ENCODE assay signal across 14 cellular contexts in the genomic region with DNA sequence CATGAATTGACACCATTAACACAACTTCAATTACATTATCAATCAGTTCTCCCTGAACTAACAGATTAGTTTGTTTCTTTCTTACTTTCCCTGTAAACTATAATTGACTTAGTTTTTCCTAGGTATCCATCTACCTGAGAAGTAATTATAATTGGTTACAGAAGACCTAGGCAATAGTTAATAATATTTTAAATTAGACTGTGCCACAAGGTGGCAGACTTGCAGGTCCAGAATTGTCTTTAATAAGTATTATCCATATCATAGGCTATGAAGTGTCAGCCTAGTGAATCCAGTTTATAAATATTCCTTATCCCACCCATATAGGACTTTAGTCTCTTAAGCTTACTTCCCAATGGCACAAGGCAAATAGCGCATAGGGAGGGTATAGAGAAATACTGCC. TPM values are rescaled to one million over a fixed set of nuclear protein-coding genes. Genes with fewer than 3 reads are reported as not detected.
DNase-seq lines count a peak whose midpoint lies in the region; ATAC-seq, FAIRE-seq and TF ChIP-seq lines count a peak whose summit lies in the region.
"Had no signal": no experiment of that assay in that cellular context is flagged by ENCODE, and none has a peak within 500 bp of the region (broad histone marks: within the 10 kb centered on the region; RNA-seq: fewer than 3 reads in every experiment).

No MANE protein-coding gene starts in this region.

- WGBS in A549 (ENCODE audit: missing lambda C conversion rate) = 83% methylated on average over 1 of the region's 1 CpG
- WGBS in SK-N-SH (ENCODE audit: low lambda C conversion rate) = 30% methylated on average over 1 of the region's 1 CpG
- WGBS in prostate gland = 95% methylated on average over 1 of the region's 1 CpG

- no peak overlapping the region for H3K4me3 ChIP-seq in A549
- no peak overlapping the region for H3K4me3 ChIP-seq in SK-N-SH (ENCODE audit: low read depth in 2 of 2, low read length in 1 of 2)
- H3K4me3 ChIP-seq in prostate gland = no peak overlapping the region
- no peak overlapping the region for H3K4me3 ChIP-seq in HAP-1
- H3K4me3 ChIP-seq: stomach had no signal

- no peak overlapping the region for H2AFZ ChIP-seq in SK-N-SH (ENCODE audit: low read depth)

- peak; percentile 91 for FAIRE-seq in A549 (lab: Jason Lieb, UNC)
- FAIRE-seq: TTC549 had no signal

- peak in 1 of 2 experiments; percentile 59; a peak in 1 of 6 replicates for ATAC-seq in A549

- TF ChIP-seq CTCF in A549 (IDR thresholded peaks at IDR 0.05) (peak; percentile 48), SK-N-SH (IDR thresholded peaks at IDR 0.05) (peak; percentile 63), prostate gland (IDR thresholded peaks at IDR 0.05) (peak in 2 of 4 experiments; percentile 22 to 26)

- H3K36me3 ChIP-seq in SK-N-SH (replicated peaks in 1 of 2; ENCODE audit: control insufficient read depth in 1 of 2, insufficient read depth in 2 of 2, low read length in 1 of 2) = no peaks in the 10 kb centered on the region
- H3K36me3 ChIP-seq in prostate gland = no peaks in the 10 kb centered on the region
- no peaks in the 10 kb centered on the region for H3K36me3 ChIP-seq in HAP-1 (replicated peaks)
- H3K36me3 ChIP-seq: stomach had no signal

- no peaks in the 10 kb centered on the region for H4K20me1 ChIP-seq in SK-N-SH (ENCODE audit: insufficient read depth)

- no peaks in the 10 kb centered on the region for H3K9me3 ChIP-seq in A549
- no peaks in the 10 kb centered on the region for H3K9me3 ChIP-seq in SK-N-SH
- no peaks in the 10 kb centered on the region for H3K9me3 ChIP-seq in prostate gland
- no peaks in the 10 kb centered on the region for H3K9me3 ChIP-seq in HAP-1
- H3K9me3 ChIP-seq: stomach had no signal

- DNase-seq in A549 (ENCODE audit: low read depth in 1 of 2, low spot score in 1 of 2) = no peak
- peak; percentile 0 for DNase-seq in G401 (ENCODE audit: low spot score)
- DNase-seq in SK-N-SH = no peak
- DNase-seq in glomerular visceral epithelial cell (ENCODE audit: extremely low spot score) = peak; percentile 4
- no peak for DNase-seq in prostate gland (ENCODE audit: low spot score)
- no peak for DNase-seq in stimulated activated CD8-positive, alpha-beta memory T cell treated with anti-CD3 and anti-CD28 coated beads, Interleukin-4, amount 100 ng/mL, for 48 hours
- no peak for DNase-seq in HAP-1 (ENCODE audit: low spot score in 2 of 2)
- no peak for DNase-seq in NCI-H446 treated with DMSO at 0.1 percent for 48 hours (lab: John Stamatoyannopoulos, UW)
- DNase-seq: activated T-cell treated with anti-CD3 and anti-CD28 coated beads for 4 hours; NK-92 treated with Interleukin-12 subunit alpha and Interleukin-12 subunit beta, amount 100 ng/mL, for 24 hours; stimulated activated CD4-positive, alpha-beta T cell treated with anti-CD3 and anti-CD28 coated beads, Interleukin-1b, Interleukin-23, amount 100 ng/mL, for 48 hours; stomach had no signal

- TF ChIP-seq POLR2A in A549 (IDR thresholded peaks at IDR 0.05; ENCODE audit: low read length) = no peak
- TF ChIP-seq POLR2A in prostate gland (IDR thresholded peaks at IDR 0.05) = no peak

- H3K4me1 ChIP-seq in A549 (no peaks in the 10 kb centered on the region), SK-N-SH (ENCODE audit: control insufficient read depth in 1 of 2, insufficient read depth in 2 of 2, low read depth in 1 of 2, low read length in 1 of 2) (no peaks in the 10 kb centered on the region), prostate gland (replicated peaks) (no peaks in the 10 kb centered on the region), HAP-1 (no peaks in the 10 kb centered on the region)
- H3K4me1 ChIP-seq: stomach had no signal

- H3K4me2 ChIP-seq in A549 (no peak overlapping the region), SK-N-SH (no peak overlapping the region)

- H3K27ac ChIP-seq in A549 (no peak overlapping the region; a peak in 1 of 6 replicates), SK-N-SH (ENCODE audit: low read depth in 2 of 2, low read length in 1 of 2) (no peak overlapping the region), prostate gland (no peak overlapping the region)
- H3K27ac ChIP-seq: stomach had no signal

- in situ Hi-C loops in G401 (cut with HindIII; ENCODE audit: low sequenced_read_pairs) (no loop called here), HAP-1 (cut with MboI; ENCODE audit: low sequenced_read_pairs) (no loop called here)

- TF ChIP-seq EP300 in A549 (IDR thresholded peaks at IDR 0.05) (no peak), SK-N-SH (IDR thresholded peaks at IDR 0.05; ENCODE audit: borderline replicate concordance in 1 of 2, low read depth in 1 of 2, low read length in 1 of 2) (no peak)

- TF ChIP-seq RAD21 in A549 (conservative IDR thresholded peaks at IDR 0.05 in 1 of 2, IDR thresholded peaks at IDR 0.05 in 1 of 2) (peak; percentile 37 to 39; a peak in 4 of 5 replicates), SK-N-SH (IDR thresholded peaks at IDR 0.05; ENCODE audit: low read length) (no peak)

- H3F3A ChIP-seq in SK-N-SH (replicated peaks; ENCODE audit: insufficient read depth) = no peaks in the 10 kb centered on the region

- no peaks in the 10 kb centered on the region for H3K79me2 ChIP-seq in SK-N-SH (ENCODE audit: insufficient read depth)

- no peaks in the 10 kb centered on the region for H3K9me2 ChIP-seq in SK-N-SH

- H3K9ac ChIP-seq in SK-N-SH = no peak overlapping the region

- CTCF ChIA-PET in A549 (lab: Yijun Ruan, JAX) (no interaction called here), SK-N-SH (lab: Yijun Ruan, JAX) (interaction anchor here (1.0 kb wide), 1 partner anchor 21 kb away, joined by 3 read pairs; no protein-coding TSS in a partner anchor)

- POLR2A ChIA-PET in A549 (lab: Yijun Ruan, JAX) (no interaction called here), SK-N-SH (lab: Yijun Ruan, JAX) (no interaction called here)

- H3K27me3 ChIP-seq in SK-N-SH (ENCODE audit: insufficient read depth) (no peaks in the 10 kb centered on the region; the same call in 1 of the 2 replicates), prostate gland (replicated peaks; ENCODE audit: insufficient read depth) (no peaks in the 10 kb centered on the region), HAP-1 (ENCODE audit: low read depth) (no peaks in the 10 kb centered on the region)
- H3K27me3 ChIP-seq: stomach had no signal

- intact Hi-C loops in prostate gland (cut with DNase I) = no loop called here

TF ChIP-seq in A549, 52 proteins besides CTCF, POLR2A, EP300 and RAD21 (continues in another document):
- TF ChIP-seq FOXS1 (CRISPR knock-in tag; IDR thresholded peaks at IDR 0.05) (no peak), KDM5A (IDR thresholded peaks at IDR 0.05) (no peak), SMC3 (IDR thresholded peaks at IDR 0.05) (peak; percentile 57), JUN (IDR thresholded peaks at IDR 0.05) (no peak), SREBF2 (IDR thresholded peaks at IDR 0.05) (no peak), CBX2 (IDR thresholded peaks at IDR 0.05; ENCODE audit: borderline replicate concordance, low read depth) (no peak)

TF ChIP-seq in SK-N-SH, 30 proteins besides CTCF, POLR2A, EP300 and RAD21:
- no peak for TF ChIP-seq PBX3 (IDR thresholded peaks at IDR 0.05)
- no peak for TF ChIP-seq FOXM1 (IDR thresholded peaks at IDR 0.05; ENCODE audit: low read depth)
- no peak for TF ChIP-seq ELF1 (IDR thresholded peaks at IDR 0.05)
- TF ChIP-seq NFIC (IDR thresholded peaks at IDR 0.05; ENCODE audit: borderline replicate concordance) = no peak
- 0 out of 2 replicates have a peak, but pooled peaks have one; percentile 9 for TF ChIP-seq SMC3 (IDR thresholded peaks at IDR 0.05; ENCODE audit: low read depth, low read length)
- no peak for TF ChIP-seq FOSL2 (IDR thresholded peaks at IDR 0.05; ENCODE audit: borderline replicate concordance, low read depth)
- TF ChIP-seq, protein P1, sequence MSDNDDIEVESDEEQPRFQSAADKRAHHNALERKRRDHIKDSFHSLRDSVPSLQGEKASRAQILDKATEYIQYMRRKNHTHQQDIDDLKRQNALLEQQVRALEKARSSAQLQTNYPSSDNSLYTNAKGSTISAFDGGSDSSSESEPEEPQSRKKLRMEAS (IDR thresholded peaks at IDR 0.05; ENCODE audit: low read depth) = no peak
TF ChIP-seq in SK-N-SH: peak in this region for 1.

RNA-seq across cellular contexts. Expression of gene FAM47B, which starts 48.9 kb away (rescaled TPM):
- polyA plus RNA-seq in A549 (2011; rRNA removed) (not detected in 2 replicates), A549 (2017; fragmentation: RNase III; extraction: RNeasy Plus Mini Kit Qiagen cat#74134 plus additional on column Dnase treatment) (not detected in 3 replicates), SK-N-SH (2012; rRNA removed) (not detected in 2 replicates)
- not detected in 2 replicates for polyA plus RNA-seq in A549 (2012; cell fraction: cytosol; rRNA removed)
- polyA plus RNA-seq in A549 (2012; cell fraction: nucleus; rRNA removed) = not detected in 2 replicates
- polyA minus RNA-seq in A549 (2011; rRNA and poly(A)+ RNA removed) = not detected in 2 replicates
- not detected in 2 replicates for total RNA-seq in G401 (2014; rRNA removed; shearing (Covaris generic))
- polyA plus RNA-seq in SK-N-SH (2012; cell fraction: cytosol; rRNA removed) = not detected in 2 replicates
- not detected in 2 replicates for polyA plus RNA-seq in SK-N-SH (2012; cell fraction: nucleus; rRNA removed)
- total RNA-seq in prostate gland = 1 to 10 TPM in 1 of 2 donors, not detected in 1; 1.2 TPM
- total RNA-seq: cerebellum, stomach had no signal
- polyA plus RNA-seq: stomach had no signal

Comparison
In these comparisons a context has a peak if more than half of its experiments do, and no peak if none do; other contexts are left out.
1. DNase-seq: peak in G401 (single experiment) and glomerular visceral epithelial cell (single experiment); none in A549 (0 of 2), SK-N-SH (single experiment), prostate gland (single experiment), stimulated activated CD8-positive, alpha-beta memory T cell treated with anti-CD3 and anti-CD28 coated beads, Interleukin-4, amount 100 ng/mL, for 48 hours (single experiment), HAP-1 (0 of 2) and NCI-H446 treated with DMSO at 0.1 percent for 48 hours (single experiment).
2. Of the 12 proteins assayed by ChIP-seq in both A549 and SK-N-SH: peak only in A549: RAD21; only in SK-N-SH: none; in both: CTCF and SMC3; in neither: 9.